26 cellular contexts compared by ENCODE assay signal in genomic region chr4:160326110-160326509, GRCh38.
"Had no signal": no experiment of that assay in that cellular context is flagged by ENCODE, and none has a peak within 500 bp of the region (broad histone marks: within the 10 kb centered on the region; RNA-seq: fewer than 3 reads in every experiment).

No MANE protein-coding gene starts in this region.

- H3K4me3 ChIP-seq: stomach, suprapubic skin, testis, thoracic aorta, thyroid gland, tibial artery, tibial nerve, transverse colon, upper lobe of left lung, upper lobe of right lung, uterus, vagina had no signal

- H3K27me3 ChIP-seq: stomach, suprapubic skin, testis, thyroid gland, tibial artery, tibial nerve, transverse colon, upper lobe of left lung, upper lobe of right lung, uterus, vagina had no signal

- H3K36me3 ChIP-seq: stomach, suprapubic skin, thoracic aorta, thyroid gland, tibial artery, tibial nerve, transverse colon, upper lobe of left lung, upper lobe of right lung, uterus, vagina had no signal

- H3K4me1 ChIP-seq: stomach, suprapubic skin, testis, thyroid gland, tibial artery, tibial nerve, transverse colon, upper lobe of left lung, upper lobe of right lung, uterus, vagina had no signal

- DNase-seq: stimulated activated CD4-positive, alpha-beta T cell treated with anti-CD3 and anti-CD28 coated beads, Interleukin-2, amount 100 ng/mL, for 48 hours; stimulated activated CD4-positive, alpha-beta T cell treated with anti-CD3 and anti-CD28 coated beads, Interleukin-4, amount 100 ng/mL, for 1 hour; stimulated activated CD4-positive, alpha-beta T cell treated with anti-CD3 and anti-CD28 coated beads, Interleukin-4, amount 100 ng/mL, for 24 hours; stimulated activated CD4-positive, alpha-beta T cell treated with anti-CD3 and anti-CD28 coated beads, Interleukin-4, amount 100 ng/mL, for 4 hours; stimulated activated CD8-positive, alpha-beta memory T cell treated with anti-CD3 and anti-CD28 coated beads, Interleukin-4, amount 100 ng/mL, for 48 hours; stimulated activated naive B cell treated with anti-CD40 and anti-IgM and Interleukin-4, amounts not matched to agents 10 μg/mL and 1 μg/mL and 100 μg/mL, for 72 hours; stimulated activated naive CD4-positive, alpha-beta T cell; stimulated activated naive CD4-positive, alpha-beta T cell treated with Interleukin-2 at 50 U/mL for 16 hours; stimulated activated naive CD8-positive, alpha-beta T cell treated with anti-CD3 and anti-CD28 coated beads, Interleukin-15, amount 100 ng/mL, for 72 hours; stimulated activated naive CD8-positive, alpha-beta T cell treated with anti-CD3 and anti-CD28 coated beads, Interleukin-15, Interleukin-2, amounts not matched to agents 100 U/mL and 50 U/mL, for 24 hours; stomach; substantia nigra; testis; thyroid gland; tibial artery; transverse colon; trophoblast cell; upper lobe of left lung; upper lobe of right lung; uterus had no signal

- ATAC-seq: stimulated activated effector memory CD8-positive, alpha-beta T cell treated with anti-CD3 and anti-CD28 coated beads, Interleukin-12 subunit alpha, Interleukin-12 subunit beta, amount 100 ng/mL, for 72 hours; stimulated activated memory B cell treated with anti-CD40 and anti-IgM and Interleukin-4, amounts not matched to agents 10 μg/mL and 1 μg/mL and 100 μg/mL, for 72 hours; stimulated activated naive B cell treated with anti-CD40 and anti-IgM and Interleukin-4, amounts not matched to agents 10 μg/mL and 1 μg/mL and 100 μg/mL, for 72 hours; stimulated activated naive CD8-positive, alpha-beta T cell treated with anti-CD3 and anti-CD28 coated beads, Interleukin-15, amount 100 ng/mL, for 72 hours; stimulated activated naive CD8-positive, alpha-beta T cell treated with anti-CD3 and anti-CD28 coated beads, Interleukin-15, Interleukin-2, amounts not matched to agents 100 U/mL and 50 U/mL, for 24 hours; upper lobe of right lung had no signal

- H3K9me3 ChIP-seq: stomach, suprapubic skin, testis, thoracic aorta, thyroid gland, tibial artery, tibial nerve, transverse colon, upper lobe of left lung, upper lobe of right lung, uterus, vagina had no signal

- H3K27ac ChIP-seq: stomach, suprapubic skin, testis, thoracic aorta, thyroid gland, tibial artery, tibial nerve, transverse colon, upper lobe of left lung, upper lobe of right lung, uterus, vagina had no signal
